Comparison of ENCODE assay signal across 8 cellular contexts in the genomic region with DNA sequence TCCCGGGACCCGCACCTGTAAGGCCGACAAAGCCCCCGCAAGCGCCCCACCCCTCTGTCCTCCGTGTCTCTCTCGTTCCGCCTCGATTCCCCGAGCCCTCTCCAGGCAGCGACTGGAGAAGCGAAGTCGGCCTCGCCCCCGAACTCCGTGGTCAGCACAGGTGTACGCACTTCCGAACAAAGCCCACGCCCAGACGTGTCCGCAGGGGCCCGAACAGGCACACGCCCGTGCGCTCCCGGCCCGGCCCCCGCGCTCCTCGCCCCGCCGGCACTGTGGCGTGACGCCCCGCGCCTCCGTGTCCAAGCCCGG.
DNase-seq lines count a peak whose midpoint lies in the region; ATAC-seq lines count a peak whose summit lies in the region.

No MANE protein-coding gene starts in this region.

- DNase-seq in NCI-H2227 (lab: John Stamatoyannopoulos, UW; ENCODE audit: unreplicated experiment) (peak; percentile 66), NCI-H2227 treated with DMSO at 0.1 percent for 48 hours (lab: John Stamatoyannopoulos, UW) (no peak), NCI-H1092 (lab: John Stamatoyannopoulos, UW) (peak; percentile 59)

- H3K27ac ChIP-seq in duodenal mucosa (ENCODE audit: low read depth, low read length) (no peak overlapping the region), muscle layer of duodenum (ENCODE audit: low read length) (no peak overlapping the region)

- H3K9ac ChIP-seq in duodenal mucosa (ENCODE audit: low read depth in 1 of 2, low read length in 2 of 2): no peak overlapping the region

- ATAC-seq in GM18861 (IDR thresholded peaks at IDR 0.05; ENCODE audit: unreplicated experiment) (no peak), HG03521 (IDR thresholded peaks at IDR 0.05; ENCODE audit: unreplicated experiment) (no peak), GM18858 (IDR thresholded peaks at IDR 0.05; ENCODE audit: unreplicated experiment) (no peak)

- peaks cover 0 to 3% of the 10 kb centered on the region in 2 donors for H3K4me1 ChIP-seq in duodenal mucosa (ENCODE audit: control insufficient read depth in 1 of 2, insufficient read depth in 2 of 2, low read length in 2 of 2)
- H3K4me1 ChIP-seq in muscle layer of duodenum (ENCODE audit: control insufficient read depth in 1 of 2, insufficient read depth in 2 of 2, low read length in 2 of 2): peaks cover 0 to 23% of the 10 kb centered on the region in 2 donors

- H3K36me3 ChIP-seq in duodenal mucosa (ENCODE audit: control insufficient read depth in 1 of 2, insufficient read depth in 2 of 2, low read length in 2 of 2): no peaks in the 10 kb centered on the region
- no peaks in the 10 kb centered on the region for H3K36me3 ChIP-seq in muscle layer of duodenum (ENCODE audit: control insufficient read depth in 1 of 2, insufficient read depth in 2 of 2, low read length in 2 of 2)

- H3K4me3 ChIP-seq in duodenal mucosa (ENCODE audit: low read depth in 1 of 2, low read length in 2 of 2) (peak overlapping the region; percentile 47 to 61), muscle layer of duodenum (ENCODE audit: low read depth in 1 of 2, low read length in 2 of 2) (peak overlapping the region; percentile 22 to 80)

- H3K27me3 ChIP-seq in duodenal mucosa (ENCODE audit: control insufficient read depth in 1 of 2, insufficient read depth in 2 of 2, low read length in 2 of 2): peaks cover 47 to 52% of the 10 kb centered on the region in 2 donors
- peaks cover 29% of the 10 kb centered on the region for H3K27me3 ChIP-seq in muscle layer of duodenum (ENCODE audit: low read depth, low read length)

- no peaks in the 10 kb centered on the region for H3K9me3 ChIP-seq in duodenal mucosa (ENCODE audit: control insufficient read depth in 1 of 2, low read length in 2 of 2)
- no peaks in the 10 kb centered on the region for H3K9me3 ChIP-seq in muscle layer of duodenum (ENCODE audit: control insufficient read depth in 1 of 2, low read length in 2 of 2)
